In the genomic region with DNA sequence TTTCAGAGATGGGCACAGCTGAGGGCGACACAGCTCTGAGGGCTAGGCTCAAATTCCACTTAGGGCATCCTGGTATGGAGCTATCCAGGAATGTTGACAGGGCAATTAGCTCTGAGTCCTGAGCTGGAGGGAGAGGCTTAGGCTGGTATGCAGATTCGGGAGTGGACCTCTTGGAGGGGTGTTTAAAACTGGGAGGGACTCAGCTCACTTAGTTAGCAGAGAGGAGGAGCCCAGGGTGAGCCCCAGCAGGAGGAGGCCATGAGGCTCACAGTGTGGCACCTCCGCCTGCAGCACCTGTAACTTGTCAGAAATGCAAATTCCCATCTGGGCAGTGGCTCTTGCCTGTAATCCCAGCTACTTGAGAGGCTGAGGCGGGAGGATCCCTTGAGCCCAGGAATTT, we compare ENCODE assay signal across 16 cellular contexts. TPM values are rescaled to one million over a fixed set of nuclear protein-coding genes. Genes with fewer than 3 reads are reported as not detected.
DNase-seq lines count a peak whose midpoint lies in the region; ATAC-seq and TF ChIP-seq lines count a peak whose summit lies in the region.
"Had no signal": no experiment of that assay in that cellular context is flagged by ENCODE, and none has a peak within 500 bp of the region (broad histone marks: within the 10 kb centered on the region; RNA-seq: fewer than 3 reads in every experiment).

No MANE protein-coding gene starts in this region.

- no peak for TF ChIP-seq POLR2A in esophagus muscularis mucosa (IDR thresholded peaks at IDR 0.05; ENCODE audit: low read depth)
- TF ChIP-seq POLR2A in upper lobe of left lung (IDR thresholded peaks at IDR 0.05) = no peak
- no peak for TF ChIP-seq POLR2A in Peyer's patch (IDR thresholded peaks at IDR 0.05)

- H3K9me3 ChIP-seq in H9 (ENCODE audit: control insufficient read depth, low read depth, low read length) (no peaks in the 10 kb centered on the region), esophagus muscularis mucosa (no peaks in the 10 kb centered on the region), upper lobe of left lung (no peaks in the 10 kb centered on the region), aorta (ENCODE audit: control insufficient read depth, low read length) (no peaks in the 10 kb centered on the region), Peyer's patch (no peaks in the 10 kb centered on the region)
- H3K9me3 ChIP-seq: A549 had no signal

- H4K20me1 ChIP-seq in H9 (ENCODE audit: control insufficient read depth, insufficient read depth, insufficient read length) = no peaks in the 10 kb centered on the region

- H3K4me1 ChIP-seq in H9 (ENCODE audit: insufficient read depth, low read length) (no peaks in the 10 kb centered on the region), esophagus muscularis mucosa (peaks cover 5 to 29% (median 24%) of the 10 kb centered on the region in 4 donors), mesendoderm (ENCODE audit: control insufficient read depth, low read depth, low read length) (no peaks in the 10 kb centered on the region), upper lobe of left lung (peaks cover 0 to 15% (median 6%) of the 10 kb centered on the region in 4 donors), aorta (ENCODE audit: control insufficient read depth in 1 of 2, insufficient read depth in 2 of 2, low read length in 2 of 2) (no peaks in the 10 kb centered on the region), Peyer's patch (peaks cover 0 to 5% (median 0%) of the 10 kb centered on the region in 4 donors)

- H2AK5ac ChIP-seq in H9 (ENCODE audit: insufficient read length, low read length) (no peak overlapping the region), mesendoderm (ENCODE audit: low read length) (no peak overlapping the region)

- H3K23ac ChIP-seq in H9 (ENCODE audit: insufficient read length, low read depth, low read length) (no peak overlapping the region), mesendoderm (ENCODE audit: low read length) (no peak overlapping the region)

- H3K4me2 ChIP-seq in H9 (ENCODE audit: insufficient read depth, insufficient read length, low read length) = no peak overlapping the region
- no peak overlapping the region for H3K4me2 ChIP-seq in mesendoderm (ENCODE audit: low read length)
- H3K4me2 ChIP-seq: A549 had no signal

- peaks cover 0 to 10% (median 6%) of the 10 kb centered on the region in 3 experiments for H3K36me3 Mint-ChIP-seq in H9 (ENCODE audit: insufficient read depth in 1 of 3, low read depth in 3 of 3)
- H3K36me3 Mint-ChIP-seq: CD14-positive monocyte had no signal

- H3K79me2 ChIP-seq in H9 (ENCODE audit: insufficient read depth, low read length) (no peaks in the 10 kb centered on the region), mesendoderm (ENCODE audit: control insufficient read depth, insufficient read depth, low read length) (no peaks in the 10 kb centered on the region)

- H4K5ac ChIP-seq in H9 (ENCODE audit: insufficient read length, low read depth, low read length) = no peak overlapping the region
- H4K5ac ChIP-seq in mesendoderm (ENCODE audit: low read length) = no peak overlapping the region

- TF ChIP-seq CTCF in H9 (conservative IDR thresholded peaks at IDR 0.05) (no peak), esophagus muscularis mucosa (IDR thresholded peaks at IDR 0.05) (no peak), upper lobe of left lung (IDR thresholded peaks at IDR 0.05) (no peak), Peyer's patch (IDR thresholded peaks at IDR 0.05) (no peak)

- H4K8ac ChIP-seq in H9 (replicated peaks; ENCODE audit: insufficient read length, low read depth, low read length) (no peak overlapping the region), mesendoderm (ENCODE audit: low read depth, low read length) (no peak overlapping the region)

- ATAC-seq in upper lobe of left lung (ENCODE audit: low FRiP score in 2 of 2) (peak in 1 of 2 donors; percentile 45), aorta (ENCODE audit: low FRiP score) (no peak)
- ATAC-seq: PC-3 had no signal

- H3K18ac ChIP-seq in H9 (ENCODE audit: insufficient read length, low read depth, low read length) = no peak overlapping the region
- no peak overlapping the region for H3K18ac ChIP-seq in mesendoderm (ENCODE audit: low read length)

- H3K56ac ChIP-seq in H9 (ENCODE audit: insufficient read length, low read depth, low read length) = no peak overlapping the region
- no peak overlapping the region for H3K56ac ChIP-seq in mesendoderm (ENCODE audit: low read length)

- H3K4ac ChIP-seq in H9 (ENCODE audit: low read depth, low read length) (no peak overlapping the region), mesendoderm (ENCODE audit: low read depth, low read length) (no peak overlapping the region)

- H3K4me3 ChIP-seq in esophagus muscularis mucosa (no peak overlapping the region), mesendoderm (ENCODE audit: low read length) (no peak overlapping the region), upper lobe of left lung (no peak overlapping the region), aorta (ENCODE audit: low read length in 2 of 2) (no peak overlapping the region), Peyer's patch (no peak overlapping the region)
- H3K4me3 ChIP-seq: A549 had no signal

- intact Hi-C loops in esophagus muscularis mucosa (cut with DNase I) (no loop called here), aorta (cut with DNase I) (no loop called here)

- H3K27me3 Mint-ChIP-seq in H9 (ENCODE audit: low read depth) = no peaks in the 10 kb centered on the region

- H3K27me3 ChIP-seq in H9 (ENCODE audit: insufficient read depth, low read length) (no peaks in the 10 kb centered on the region), esophagus muscularis mucosa (no peaks in the 10 kb centered on the region), mesendoderm (ENCODE audit: insufficient read depth, low read length, poor library complexity) (no peaks in the 10 kb centered on the region), upper lobe of left lung (no peaks in the 10 kb centered on the region), aorta (ENCODE audit: control insufficient read depth in 1 of 2, insufficient read depth in 2 of 2, low read length in 1 of 2) (no peaks in the 10 kb centered on the region), Peyer's patch (no peaks in the 10 kb centered on the region)

- H3K23me2 ChIP-seq in H9 (ENCODE audit: insufficient read length, low read depth, low read length, poor library complexity, severe bottlenecking) = no peaks in the 10 kb centered on the region

- H3K27ac ChIP-seq in H9 (ENCODE audit: insufficient read length, low read depth, low read length) (no peak overlapping the region), esophagus muscularis mucosa (replicated peaks in 1 of 4) (peak overlapping the region; percentile 21 to 49 (median 32)), mesendoderm (ENCODE audit: low read depth, low read length) (no peak overlapping the region), upper lobe of left lung (peak overlapping the region in 3 of 4 donors; percentile 1 to 53 (median 7)), aorta (ENCODE audit: low read depth in 1 of 2, low read length in 2 of 2) (no peak overlapping the region), Peyer's patch (no peak overlapping the region)

- no peak overlapping the region for H3K9ac ChIP-seq in H9 (ENCODE audit: extremely low read depth, insufficient read length, low read length)
- no peak overlapping the region for H3K9ac ChIP-seq in mesendoderm (ENCODE audit: low read length)

- peak; percentile 81 for DNase-seq in H9
- DNase-seq in esophagus muscularis mucosa (ENCODE audit: extremely low spot score) = no peak
- peak; percentile 89 for DNase-seq in mesendoderm
- no peak for DNase-seq in upper lobe of left lung
- DNase-seq in aorta = no peak
- no peak for DNase-seq in NCI-H524 (lab: John Stamatoyannopoulos, UW)
- no peak for DNase-seq in Peyer's patch
- DNase-seq: HCEC 1CT, NCI-H1417, NCI-H2029, NCI-H2171, NCI-H446 treated with DMSO at 0.1 percent for 48 hours, NCI-H748 treated with DMSO at 0.1 percent for 48 hours, PC-3 had no signal

- H2AFZ ChIP-seq in H9 (ENCODE audit: low read length) = no peak overlapping the region

- H2BK20ac ChIP-seq in H9 (ENCODE audit: low read depth, low read length, poor library complexity, severe bottlenecking) = no peak overlapping the region

- H2BK12ac ChIP-seq in H9 (ENCODE audit: insufficient read length, low read depth, low read length) = no peak overlapping the region

- no peak for TF ChIP-seq EP300 in esophagus muscularis mucosa (IDR thresholded peaks at IDR 0.05)
- TF ChIP-seq EP300 in upper lobe of left lung (IDR thresholded peaks at IDR 0.05) = no peak

- H2BK5ac ChIP-seq in H9 (ENCODE audit: insufficient read length, low read length) (no peak overlapping the region), mesendoderm (ENCODE audit: low read length) (no peak overlapping the region)

- no peak overlapping the region for H2BK120ac ChIP-seq in H9 (ENCODE audit: low read depth, low read length, poor library complexity, severe bottlenecking)
- no peak overlapping the region for H2BK120ac ChIP-seq in mesendoderm (ENCODE audit: low read depth, low read length)

- H3K27ac Mint-ChIP-seq in H9 = no peak overlapping the region
- H3K27ac Mint-ChIP-seq: CD14-positive monocyte had no signal

- H3K9me3 Mint-ChIP-seq in H9 = no peaks in the 10 kb centered on the region; a peak in 1 of 5 replicates

- H3K4me3 Mint-ChIP-seq in H9 = peak overlapping the region in 1 of 2 experiments; percentile 7; a peak in 1 of 5 replicates
- H3K4me3 Mint-ChIP-seq: CD14-positive monocyte had no signal

- H3K36me3 ChIP-seq in esophagus muscularis mucosa = peaks cover 34 to 96% (median 82%) of the 10 kb centered on the region in 4 donors
- H3K36me3 ChIP-seq in mesendoderm (ENCODE audit: control insufficient read depth, insufficient read depth, low read length) = no peaks in the 10 kb centered on the region
- H3K36me3 ChIP-seq in upper lobe of left lung = peaks cover 7 to 94% (median 26%) of the 10 kb centered on the region in 4 donors
- H3K36me3 ChIP-seq in aorta (ENCODE audit: control insufficient read depth in 1 of 2, insufficient read depth in 2 of 2, low read length in 1 of 2) = peaks cover 2 to 7% of the 10 kb centered on the region in 2 donors
- peaks cover 0 to 7% (median 0%) of the 10 kb centered on the region in 3 donors for H3K36me3 ChIP-seq in Peyer's patch

- H3K4me1 Mint-ChIP-seq in H9 = no peaks in the 10 kb centered on the region; a peak in 1 of 4 replicates

- no peak overlapping the region for H3T11ph ChIP-seq in H9 (ENCODE audit: low read length)

- no CpG with 5 or more reads among the region's 4 CpGs for WGBS in H9 (ENCODE audit: extremely low coverage, insufficient read length, low lambda C conversion rate)
- 70% methylated on average over 4 of the region's 4 CpGs for WGBS in esophagus muscularis mucosa
- no CpG with 5 or more reads among the region's 4 CpGs for WGBS in mesendoderm (ENCODE audit: extremely low coverage, insufficient coverage, low lambda C conversion rate)
- WGBS in upper lobe of left lung, 2 donors = 72 to 90% methylated on average over 4 of the region's 4 CpGs
- WGBS in aorta, 2 donors = 84 to 88% methylated on average over 4 of the region's 4 CpGs

- no peak overlapping the region for H2BK15ac ChIP-seq in H9 (ENCODE audit: low read depth, low read length)
- H2BK15ac ChIP-seq in mesendoderm (replicated peaks; ENCODE audit: low read depth) = no peak overlapping the region

- no peak overlapping the region for H4K91ac ChIP-seq in H9 (ENCODE audit: insufficient read length, low read depth, low read length)

- H3K14ac ChIP-seq in H9 (ENCODE audit: insufficient read depth, low read length) = no peak overlapping the region

- H3K79me1 ChIP-seq in H9 (ENCODE audit: insufficient read depth, low read depth, low read length, poor library complexity, severe bottlenecking) = no peaks in the 10 kb centered on the region
- no peaks in the 10 kb centered on the region for H3K79me1 ChIP-seq in mesendoderm (ENCODE audit: low read length)

RNA-seq across cellular contexts. Expression of gene NOP53, which starts 10.2 kb away (rescaled TPM):
- total RNA-seq in H9 (2021) (325 and 332 TPM in 2 replicates), esophagus muscularis mucosa (100 to 1,000 TPM; 350 to 500 (median 454) TPM), upper lobe of left lung (100 to 1,000 TPM; 261 to 432 (median 282) TPM), aorta (100 to 1,000 TPM; 214 to 319 TPM), Peyer's patch (100 to 1,000 TPM in 3 of 4 donors, 10 to 100 TPM in 1; 86.2 to 179 (median 159) TPM)
- 291 TPM for polyA plus RNA-seq in mesendoderm (2013, experiment 1 of 2)
- polyA plus RNA-seq in mesendoderm (2013, experiment 2 of 2) = 305 TPM
- 100 to 1,000 TPM; 446 to 680 TPM for polyA plus RNA-seq in aorta

RNA-seq across cellular contexts. Expression of gene EHD2, which starts 21.9 kb away (rescaled TPM):
- total RNA-seq in H9 (2021) (18.7 and 19.7 TPM in 2 replicates), esophagus muscularis mucosa (100 to 1,000 TPM; 154 to 444 (median 250) TPM), upper lobe of left lung (100 to 1,000 TPM in 4 of 6 donors, 10 to 100 TPM in 2; 80.7 to 426 (median 181) TPM), aorta (100 to 1,000 TPM; 170 to 189 TPM), Peyer's patch (100 to 1,000 TPM in 1 of 4 donors, 10 to 100 TPM in 3; 11.2 to 117 (median 23.0) TPM)
- polyA plus RNA-seq in mesendoderm (2013, experiment 1 of 2) = 7.1 TPM
- polyA plus RNA-seq in mesendoderm (2013, experiment 2 of 2) = 7.0 TPM
- 100 to 1,000 TPM in 1 of 2 donors, 10 to 100 TPM in 1; 38.4 to 121 TPM for polyA plus RNA-seq in aorta
- polyA plus RNA-seq: CD14-positive monocyte had no signal

RNA-seq across cellular contexts. Expression of gene SELENOW, which starts 43.4 kb away (rescaled TPM):
- total RNA-seq in H9 (2021) = 377 and 388 TPM in 2 replicates
- 1,000 to 10,000 TPM; 1,363 to 1,667 (median 1,434) TPM for total RNA-seq in esophagus muscularis mucosa
- 441 TPM for polyA plus RNA-seq in mesendoderm (2013, experiment 1 of 2)
- polyA plus RNA-seq in mesendoderm (2013, experiment 2 of 2) = 434 TPM
- 100 to 1,000 TPM; 194 to 455 (median 325) TPM for total RNA-seq in upper lobe of left lung
- total RNA-seq in aorta = 100 to 1,000 TPM; 319 to 453 TPM
- 1,000 to 10,000 TPM; 1,063 to 1,551 TPM for polyA plus RNA-seq in aorta
- total RNA-seq in Peyer's patch = 100 to 1,000 TPM; 247 to 321 (median 276) TPM

Comparison
In these comparisons a context has a peak if more than half of its experiments do, and no peak if none do; other contexts are left out.
1. DNase-seq: peak in H9 (single experiment) and mesendoderm (single experiment); none in esophagus muscularis mucosa (single experiment), upper lobe of left lung (0 of 2), aorta (0 of 2), NCI-H524 (0 of 2) and Peyer's patch (0 of 3).
2. H3K27ac ChIP-seq: peak in esophagus muscularis mucosa (4 of 4) and upper lobe of left lung (3 of 4); none in H9 (single experiment), mesendoderm (single experiment), aorta (0 of 2) and Peyer's patch (0 of 4).